1 cellular context compared by ENCODE assay signal in genomic region chr1:30920827-30921226, GRCh38.
TF ChIP-seq lines count a peak whose summit lies in the region.

No MANE protein-coding gene starts in this region.

TF ChIP-seq in HCT116, 20 proteins besides CTCF, POLR2A, EP300 and RAD21 (continued from another document):
- no peak for TF ChIP-seq REST (IDR thresholded peaks at IDR 0.05; ENCODE audit: low read depth)
- TF ChIP-seq ELF1 (IDR thresholded peaks at IDR 0.05; ENCODE audit: borderline replicate concordance, low read depth) = no peak
- no peak for TF ChIP-seq SRF (IDR thresholded peaks at IDR 0.05; ENCODE audit: low read depth)
- no peak for TF ChIP-seq EGR1 (IDR thresholded peaks at IDR 0.05; ENCODE audit: low read depth)
- TF ChIP-seq TCF7L2 (IDR thresholded peaks at IDR 0.05; ENCODE audit: borderline replicate concordance, extremely low read depth, insufficient read depth, insufficient read length) = no peak
- no peak for TF ChIP-seq YY1 (IDR thresholded peaks at IDR 0.05; ENCODE audit: extremely low read depth, insufficient replicate concordance, low read depth, low read length)
- no peak for TF ChIP-seq ZBTB33 (IDR thresholded peaks at IDR 0.05; ENCODE audit: extremely low read depth, insufficient replicate concordance, low read length)
- no peak for TF ChIP-seq CBX3 (IDR thresholded peaks at IDR 0.05; ENCODE audit: low read depth)
